ENCODE assay signal across 5 cellular contexts in genomic region chr21:42967616-42968015, GRCh38. TPM values are rescaled to one million over a fixed set of nuclear protein-coding genes. Genes with fewer than 3 reads are reported as not detected.
"Had no signal": no experiment of that assay in that cellular context is flagged by ENCODE, and none has a peak within 500 bp of the region (broad histone marks: within the 10 kb centered on the region; RNA-seq: fewer than 3 reads in every experiment).

No MANE protein-coding gene starts in this region.

RNA-seq across cellular contexts. Expression of gene ERVH48-1, which starts 42.2 kb away (rescaled TPM):
- total RNA-seq: activated B cell treated with CpG ODN at 0.5 μM for 24 hours; activated CD4-positive, alpha-beta memory T cell treated with anti-CD3 and anti-CD28 coated beads, Interleukin-2, amount 10 ng/mL, durations not matched to agents 7 days and 5 days; activated CD8-positive, alpha-beta memory T cell treated with anti-CD3 and anti-CD28 coated beads, Interleukin-2, amount 10 ng/mL, durations not matched to agents 7 days and 5 days; ascending aorta; bronchial epithelial cell had no signal
